ENCODE assay signal across 1 cellular context in the genomic region with DNA sequence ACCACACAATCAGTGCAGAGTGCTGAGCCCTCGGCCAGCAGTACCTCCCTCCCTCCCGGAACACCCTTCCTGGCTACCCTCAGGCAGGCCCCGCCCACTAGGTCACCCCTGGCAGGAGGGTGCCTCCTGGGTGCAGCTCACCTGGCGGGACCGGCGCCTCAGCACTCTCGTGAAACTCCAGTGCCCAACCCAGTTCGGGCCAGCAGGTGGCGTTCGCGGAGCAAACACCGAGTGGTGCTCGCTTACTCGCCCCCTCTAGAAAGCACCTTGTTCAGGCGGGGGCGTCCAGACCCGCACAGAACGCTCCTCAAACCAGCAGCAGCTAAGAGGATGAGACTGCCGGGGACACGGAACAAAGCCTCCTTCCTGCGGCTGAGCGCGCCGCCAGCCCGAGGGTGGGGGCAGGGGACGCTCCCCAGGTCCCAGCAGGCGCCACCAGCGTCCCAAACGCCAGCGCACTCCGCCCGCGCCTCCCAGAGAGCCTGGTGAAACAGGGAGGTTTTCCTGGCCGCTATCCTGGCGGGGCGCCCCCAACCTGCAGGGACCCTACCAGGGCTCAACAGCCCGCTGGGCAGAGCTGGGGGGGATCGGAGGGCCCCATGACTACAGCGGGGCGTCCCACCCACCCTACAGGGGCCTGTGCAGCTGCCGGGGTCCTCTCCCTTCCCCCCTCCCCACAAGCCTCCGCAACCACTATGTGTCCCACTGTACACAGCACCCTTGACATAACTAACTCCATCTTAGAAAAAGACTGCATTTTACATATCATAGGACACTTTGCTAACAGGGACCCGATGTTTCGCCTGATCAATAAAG.
A peak's percentile ranks its signal among the peaks of the same experiment; 100 is the strongest.
TF ChIP-seq lines count a peak whose summit lies in the region.

No MANE protein-coding gene starts in this region.

TF ChIP-seq in HepG2, 621 proteins besides CTCF, POLR2A, EP300 and RAD21 (continues in another document):
- TF ChIP-seq MAFG (CRISPR knock-in tag; IDR thresholded peaks at IDR 0.05): no peak
- no peak for TF ChIP-seq ZSCAN9 (CRISPR knock-in tag; IDR thresholded peaks at IDR 0.05; ENCODE audit: borderline replicate concordance)
- no peak for TF ChIP-seq MLLT10 (CRISPR knock-in tag; IDR thresholded peaks at IDR 0.05)
- TF ChIP-seq, protein P1, sequence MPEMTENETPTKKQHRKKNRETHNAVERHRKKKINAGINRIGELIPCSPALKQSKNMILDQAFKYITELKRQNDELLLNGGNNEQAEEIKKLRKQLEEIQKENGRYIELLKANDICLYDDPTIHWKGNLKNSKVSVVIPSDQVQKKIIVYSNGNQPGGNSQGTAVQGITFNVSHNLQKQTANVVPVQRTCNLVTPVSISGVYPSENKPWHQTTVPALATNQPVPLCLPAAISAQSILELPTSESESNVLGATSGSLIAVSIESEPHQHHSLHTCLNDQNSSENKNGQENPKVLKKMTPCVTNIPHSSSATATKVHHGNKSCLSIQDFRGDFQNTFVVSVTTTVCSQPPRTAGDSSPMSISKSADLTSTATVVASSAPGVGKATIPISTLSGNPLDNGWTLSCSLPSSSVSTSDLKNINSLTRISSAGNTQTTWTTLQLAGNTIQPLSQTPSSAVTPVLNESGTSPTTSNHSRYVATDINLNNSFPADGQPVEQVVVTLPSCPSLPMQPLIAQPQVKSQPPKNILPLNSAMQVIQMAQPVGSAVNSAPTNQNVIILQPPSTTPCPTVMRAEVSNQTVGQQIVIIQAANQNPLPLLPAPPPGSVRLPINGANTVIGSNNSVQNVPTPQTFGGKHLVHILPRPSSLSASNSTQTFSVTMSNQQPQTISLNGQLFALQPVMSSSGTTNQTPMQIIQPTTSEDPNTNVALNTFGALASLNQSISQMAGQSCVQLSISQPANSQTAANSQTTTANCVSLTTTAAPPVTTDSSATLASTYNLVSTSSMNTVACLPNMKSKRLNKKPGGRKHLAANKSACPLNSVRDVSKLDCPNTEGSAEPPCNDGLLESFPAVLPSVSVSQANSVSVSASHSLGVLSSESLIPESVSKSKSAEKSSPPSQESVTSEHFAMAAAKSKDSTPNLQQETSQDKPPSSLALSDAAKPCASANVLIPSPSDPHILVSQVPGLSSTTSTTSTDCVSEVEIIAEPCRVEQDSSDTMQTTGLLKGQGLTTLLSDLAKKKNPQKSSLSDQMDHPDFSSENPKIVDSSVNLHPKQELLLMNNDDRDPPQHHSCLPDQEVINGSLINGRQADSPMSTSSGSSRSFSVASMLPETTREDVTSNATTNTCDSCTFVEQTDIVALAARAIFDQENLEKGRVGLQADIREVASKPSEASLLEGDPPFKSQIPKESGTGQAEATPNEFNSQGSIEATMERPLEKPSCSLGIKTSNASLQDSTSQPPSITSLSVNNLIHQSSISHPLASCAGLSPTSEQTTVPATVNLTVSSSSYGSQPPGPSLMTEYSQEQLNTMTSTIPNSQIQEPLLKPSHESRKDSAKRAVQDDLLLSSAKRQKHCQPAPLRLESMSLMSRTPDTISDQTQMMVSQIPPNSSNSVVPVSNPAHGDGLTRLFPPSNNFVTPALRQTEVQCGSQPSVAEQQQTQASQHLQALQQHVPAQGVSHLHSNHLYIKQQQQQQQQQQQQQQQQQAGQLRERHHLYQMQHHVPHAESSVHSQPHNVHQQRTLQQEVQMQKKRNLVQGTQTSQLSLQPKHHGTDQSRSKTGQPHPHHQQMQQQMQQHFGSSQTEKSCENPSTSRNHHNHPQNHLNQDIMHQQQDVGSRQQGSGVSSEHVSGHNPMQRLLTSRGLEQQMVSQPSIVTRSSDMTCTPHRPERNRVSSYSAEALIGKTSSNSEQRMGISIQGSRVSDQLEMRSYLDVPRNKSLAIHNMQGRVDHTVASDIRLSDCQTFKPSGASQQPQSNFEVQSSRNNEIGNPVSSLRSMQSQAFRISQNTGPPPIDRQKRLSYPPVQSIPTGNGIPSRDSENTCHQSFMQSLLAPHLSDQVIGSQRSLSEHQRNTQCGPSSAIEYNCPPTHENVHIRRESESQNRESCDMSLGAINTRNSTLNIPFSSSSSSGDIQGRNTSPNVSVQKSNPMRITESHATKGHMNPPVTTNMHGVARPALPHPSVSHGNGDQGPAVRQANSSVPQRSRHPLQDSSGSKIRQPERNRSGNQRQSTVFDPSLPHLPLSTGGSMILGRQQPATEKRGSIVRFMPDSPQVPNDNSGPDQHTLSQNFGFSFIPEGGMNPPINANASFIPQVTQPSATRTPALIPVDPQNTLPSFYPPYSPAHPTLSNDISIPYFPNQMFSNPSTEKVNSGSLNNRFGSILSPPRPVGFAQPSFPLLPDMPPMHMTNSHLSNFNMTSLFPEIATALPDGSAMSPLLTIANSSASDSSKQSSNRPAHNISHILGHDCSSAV (CRISPR knock-in tag; IDR thresholded peaks at IDR 0.05; ENCODE audit: borderline replicate concordance): no peak
- no peak for TF ChIP-seq ZNF354B (CRISPR knock-in tag; IDR thresholded peaks at IDR 0.05)
- TF ChIP-seq MZF1 (CRISPR knock-in tag; IDR thresholded peaks at IDR 0.05; ENCODE audit: borderline replicate concordance): peak; percentile 40; the same call in 1 of the 2 replicates
- TF ChIP-seq, protein P2, sequence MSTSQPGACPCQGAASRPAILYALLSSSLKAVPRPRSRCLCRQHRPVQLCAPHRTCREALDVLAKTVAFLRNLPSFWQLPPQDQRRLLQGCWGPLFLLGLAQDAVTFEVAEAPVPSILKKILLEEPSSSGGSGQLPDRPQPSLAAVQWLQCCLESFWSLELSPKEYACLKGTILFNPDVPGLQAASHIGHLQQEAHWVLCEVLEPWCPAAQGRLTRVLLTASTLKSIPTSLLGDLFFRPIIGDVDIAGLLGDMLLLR (CRISPR knock-in tag; IDR thresholded peaks at IDR 0.05): no peak
- TF ChIP-seq ZNF660 (CRISPR knock-in tag; IDR thresholded peaks at IDR 0.05; ENCODE audit: borderline replicate concordance, low read depth): no peak
- TF ChIP-seq, protein P3, sequence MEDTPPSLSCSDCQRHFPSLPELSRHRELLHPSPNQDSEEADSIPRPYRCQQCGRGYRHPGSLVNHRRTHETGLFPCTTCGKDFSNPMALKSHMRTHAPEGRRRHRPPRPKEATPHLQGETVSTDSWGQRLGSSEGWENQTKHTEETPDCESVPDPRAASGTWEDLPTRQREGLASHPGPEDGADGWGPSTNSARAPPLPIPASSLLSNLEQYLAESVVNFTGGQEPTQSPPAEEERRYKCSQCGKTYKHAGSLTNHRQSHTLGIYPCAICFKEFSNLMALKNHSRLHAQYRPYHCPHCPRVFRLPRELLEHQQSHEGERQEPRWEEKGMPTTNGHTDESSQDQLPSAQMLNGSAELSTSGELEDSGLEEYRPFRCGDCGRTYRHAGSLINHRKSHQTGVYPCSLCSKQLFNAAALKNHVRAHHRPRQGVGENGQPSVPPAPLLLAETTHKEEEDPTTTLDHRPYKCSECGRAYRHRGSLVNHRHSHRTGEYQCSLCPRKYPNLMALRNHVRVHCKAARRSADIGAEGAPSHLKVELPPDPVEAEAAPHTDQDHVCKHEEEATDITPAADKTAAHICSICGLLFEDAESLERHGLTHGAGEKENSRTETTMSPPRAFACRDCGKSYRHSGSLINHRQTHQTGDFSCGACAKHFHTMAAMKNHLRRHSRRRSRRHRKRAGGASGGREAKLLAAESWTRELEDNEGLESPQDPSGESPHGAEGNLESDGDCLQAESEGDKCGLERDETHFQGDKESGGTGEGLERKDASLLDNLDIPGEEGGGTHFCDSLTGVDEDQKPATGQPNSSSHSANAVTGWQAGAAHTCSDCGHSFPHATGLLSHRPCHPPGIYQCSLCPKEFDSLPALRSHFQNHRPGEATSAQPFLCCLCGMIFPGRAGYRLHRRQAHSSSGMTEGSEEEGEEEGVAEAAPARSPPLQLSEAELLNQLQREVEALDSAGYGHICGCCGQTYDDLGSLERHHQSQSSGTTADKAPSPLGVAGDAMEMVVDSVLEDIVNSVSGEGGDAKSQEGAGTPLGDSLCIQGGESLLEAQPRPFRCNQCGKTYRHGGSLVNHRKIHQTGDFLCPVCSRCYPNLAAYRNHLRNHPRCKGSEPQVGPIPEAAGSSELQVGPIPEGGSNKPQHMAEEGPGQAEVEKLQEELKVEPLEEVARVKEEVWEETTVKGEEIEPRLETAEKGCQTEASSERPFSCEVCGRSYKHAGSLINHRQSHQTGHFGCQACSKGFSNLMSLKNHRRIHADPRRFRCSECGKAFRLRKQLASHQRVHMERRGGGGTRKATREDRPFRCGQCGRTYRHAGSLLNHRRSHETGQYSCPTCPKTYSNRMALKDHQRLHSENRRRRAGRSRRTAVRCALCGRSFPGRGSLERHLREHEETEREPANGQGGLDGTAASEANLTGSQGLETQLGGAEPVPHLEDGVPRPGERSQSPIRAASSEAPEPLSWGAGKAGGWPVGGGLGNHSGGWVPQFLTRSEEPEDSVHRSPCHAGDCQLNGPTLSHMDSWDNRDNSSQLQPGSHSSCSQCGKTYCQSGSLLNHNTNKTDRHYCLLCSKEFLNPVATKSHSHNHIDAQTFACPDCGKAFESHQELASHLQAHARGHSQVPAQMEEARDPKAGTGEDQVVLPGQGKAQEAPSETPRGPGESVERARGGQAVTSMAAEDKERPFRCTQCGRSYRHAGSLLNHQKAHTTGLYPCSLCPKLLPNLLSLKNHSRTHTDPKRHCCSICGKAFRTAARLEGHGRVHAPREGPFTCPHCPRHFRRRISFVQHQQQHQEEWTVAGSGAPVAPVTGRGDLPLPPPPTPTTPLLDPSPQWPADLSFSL (CRISPR knock-in tag; IDR thresholded peaks at IDR 0.05): no peak
- no peak; the same call in 1 of the 2 replicates for TF ChIP-seq NAIF1 (CRISPR knock-in tag; IDR thresholded peaks at IDR 0.05; ENCODE audit: borderline replicate concordance)
- TF ChIP-seq ZNF264 (CRISPR knock-in tag; IDR thresholded peaks at IDR 0.05): no peak
- no peak for TF ChIP-seq PHF5A (CRISPR knock-in tag; IDR thresholded peaks at IDR 0.05; ENCODE audit: low read depth, unreplicated experiment)
- TF ChIP-seq SIX4 (CRISPR knock-in tag; IDR thresholded peaks at IDR 0.05): no peak
- TF ChIP-seq ZNF607 (CRISPR knock-in tag; IDR thresholded peaks at IDR 0.05; ENCODE audit: borderline replicate concordance): no peak
- no peak for TF ChIP-seq PHB2 (IDR thresholded peaks at IDR 0.05; ENCODE audit: partially characterized antibody)
- peak; percentile 24; the same call in 1 of the 2 replicates for TF ChIP-seq PHF21A (CRISPR knock-in tag; IDR thresholded peaks at IDR 0.05)
- no peak for TF ChIP-seq NR2C2 (CRISPR knock-in tag; IDR thresholded peaks at IDR 0.05; ENCODE audit: borderline replicate concordance)
- TF ChIP-seq ZMYM3 (CRISPR knock-in tag; IDR thresholded peaks at IDR 0.05): peak; percentile 69
- TF ChIP-seq ZNF780A (CRISPR knock-in tag; IDR thresholded peaks at IDR 0.05): no peak
- TF ChIP-seq, protein P4, sequence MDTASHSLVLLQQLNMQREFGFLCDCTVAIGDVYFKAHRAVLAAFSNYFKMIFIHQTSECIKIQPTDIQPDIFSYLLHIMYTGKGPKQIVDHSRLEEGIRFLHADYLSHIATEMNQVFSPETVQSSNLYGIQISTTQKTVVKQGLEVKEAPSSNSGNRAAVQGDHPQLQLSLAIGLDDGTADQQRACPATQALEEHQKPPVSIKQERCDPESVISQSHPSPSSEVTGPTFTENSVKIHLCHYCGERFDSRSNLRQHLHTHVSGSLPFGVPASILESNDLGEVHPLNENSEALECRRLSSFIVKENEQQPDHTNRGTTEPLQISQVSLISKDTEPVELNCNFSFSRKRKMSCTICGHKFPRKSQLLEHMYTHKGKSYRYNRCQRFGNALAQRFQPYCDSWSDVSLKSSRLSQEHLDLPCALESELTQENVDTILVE (CRISPR knock-in tag; IDR thresholded peaks at IDR 0.05): no peak
- TF ChIP-seq SIN3A (IDR thresholded peaks at IDR 0.05; ENCODE audit: borderline replicate concordance, low read depth, low read length): no peak
- no peak for TF ChIP-seq HNRNPUL1 (IDR thresholded peaks at IDR 0.05; ENCODE audit: low read depth, low read length)
- TF ChIP-seq ZNF20 (CRISPR knock-in tag; IDR thresholded peaks at IDR 0.05): no peak
- no peak for TF ChIP-seq ZNF282 (IDR thresholded peaks at IDR 0.05; ENCODE audit: partially characterized antibody)
- TF ChIP-seq ELF1 (CRISPR knock-in tag; IDR thresholded peaks at IDR 0.05): no peak
- TF ChIP-seq ZFY (CRISPR knock-in tag; IDR thresholded peaks at IDR 0.05): 0 out of 2 replicates have a peak, but pooled peaks have one; percentile 12
- TF ChIP-seq PHF20 (CRISPR knock-in tag; IDR thresholded peaks at IDR 0.05): no peak
- TF ChIP-seq, protein P5, sequence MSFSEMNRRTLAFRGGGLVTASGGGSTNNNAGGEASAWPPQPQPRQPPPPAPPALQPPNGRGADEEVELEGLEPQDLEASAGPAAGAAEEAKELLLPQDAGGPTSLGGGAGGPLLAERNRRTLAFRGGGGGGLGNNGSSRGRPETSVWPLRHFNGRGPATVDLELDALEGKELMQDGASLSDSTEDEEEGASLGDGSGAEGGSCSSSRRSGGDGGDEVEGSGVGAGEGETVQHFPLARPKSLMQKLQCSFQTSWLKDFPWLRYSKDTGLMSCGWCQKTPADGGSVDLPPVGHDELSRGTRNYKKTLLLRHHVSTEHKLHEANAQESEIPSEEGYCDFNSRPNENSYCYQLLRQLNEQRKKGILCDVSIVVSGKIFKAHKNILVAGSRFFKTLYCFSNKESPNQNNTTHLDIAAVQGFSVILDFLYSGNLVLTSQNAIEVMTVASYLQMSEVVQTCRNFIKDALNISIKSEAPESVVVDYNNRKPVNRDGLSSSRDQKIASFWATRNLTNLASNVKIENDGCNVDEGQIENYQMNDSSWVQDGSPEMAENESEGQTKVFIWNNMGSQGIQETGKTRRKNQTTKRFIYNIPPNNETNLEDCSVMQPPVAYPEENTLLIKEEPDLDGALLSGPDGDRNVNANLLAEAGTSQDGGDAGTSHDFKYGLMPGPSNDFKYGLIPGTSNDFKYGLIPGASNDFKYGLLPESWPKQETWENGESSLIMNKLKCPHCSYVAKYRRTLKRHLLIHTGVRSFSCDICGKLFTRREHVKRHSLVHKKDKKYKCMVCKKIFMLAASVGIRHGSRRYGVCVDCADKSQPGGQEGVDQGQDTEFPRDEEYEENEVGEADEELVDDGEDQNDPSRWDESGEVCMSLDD (CRISPR knock-in tag; IDR thresholded peaks at IDR 0.05; ENCODE audit: borderline replicate concordance): no peak
- TF ChIP-seq HDAC1 (CRISPR knock-in tag; IDR thresholded peaks at IDR 0.05): peak; percentile 38; the same call in 1 of the 2 replicates
- no peak for TF ChIP-seq NFYC (CRISPR knock-in tag; IDR thresholded peaks at IDR 0.05)
- TF ChIP-seq, protein P6, sequence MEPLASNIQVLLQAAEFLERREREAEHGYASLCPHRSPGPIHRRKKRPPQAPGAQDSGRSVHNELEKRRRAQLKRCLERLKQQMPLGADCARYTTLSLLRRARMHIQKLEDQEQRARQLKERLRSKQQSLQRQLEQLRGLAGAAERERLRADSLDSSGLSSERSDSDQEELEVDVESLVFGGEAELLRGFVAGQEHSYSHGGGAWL (CRISPR knock-in tag; IDR thresholded peaks at IDR 0.05): no peak
- 0 out of 2 replicates have a peak, but pooled peaks have one; percentile 44 for TF ChIP-seq KAT8 (CRISPR knock-in tag; IDR thresholded peaks at IDR 0.05)
- TF ChIP-seq RARG (CRISPR knock-in tag; IDR thresholded peaks at IDR 0.05; ENCODE audit: low read depth): no peak
- TF ChIP-seq ZNF629 (CRISPR knock-in tag; conservative IDR thresholded peaks at IDR 0.05): no peak; the same call in 1 of the 2 replicates
- no peak for TF ChIP-seq ARNT (IDR thresholded peaks at IDR 0.05)
- no peak for TF ChIP-seq ZNF207 (IDR thresholded peaks at IDR 0.05; ENCODE audit: borderline replicate concordance)
- TF ChIP-seq KLF11 (CRISPR knock-in tag; IDR thresholded peaks at IDR 0.05): no peak
